8 cellular contexts compared by ENCODE assay signal in genomic region chr4:158193171-158193749, GRCh38. TPM values are rescaled to one million over a fixed set of nuclear protein-coding genes. Genes with fewer than 3 reads are reported as not detected.
A peak's percentile ranks its signal among the peaks of the same experiment; 100 is the strongest.
DNase-seq lines count a peak whose midpoint lies in the region; ATAC-seq and TF ChIP-seq lines count a peak whose summit lies in the region.

No MANE protein-coding gene starts in this region.

- H3K36me3 Mint-ChIP-seq in CD8-positive, alpha-beta T cell: no peaks in the 10 kb centered on the region

- H3K9ac ChIP-seq in liver (ENCODE audit: low read depth in 1 of 2, low read length in 2 of 2): no peak overlapping the region

- CTCF ChIA-PET in CD8-positive, alpha-beta T cell (lab: Charles Lee): no interaction called here

- no peak for ATAC-seq in CD8-positive, alpha-beta T cell
- ATAC-seq in GM19438 (IDR thresholded peaks at IDR 0.05; ENCODE audit: low read depth, unreplicated experiment): peak; percentile 71
- no peak for ATAC-seq in GM19023 (IDR thresholded peaks at IDR 0.05; ENCODE audit: unreplicated experiment)

- H3K4me3 Mint-ChIP-seq in CD8-positive, alpha-beta T cell: no peak overlapping the region

- intact Hi-C loops in CD8-positive, alpha-beta T cell (cut with DNase I, micrococcal nuclease): no loop called here
- intact Hi-C loops in breast epithelium (cut with DNase I; ENCODE audit: low total_unique reads): no loop called here

- H3K27ac Mint-ChIP-seq in CD8-positive, alpha-beta T cell: no peak overlapping the region

- H3K4me3 ChIP-seq in CD8-positive, alpha-beta T cell (ENCODE audit: low read depth, low read length): no peak overlapping the region
- no peak overlapping the region for H3K4me3 ChIP-seq in breast epithelium
- H3K4me3 ChIP-seq in liver (ENCODE audit: low read depth in 1 of 3, low read length in 3 of 3): no peak overlapping the region
- no peak overlapping the region for H3K4me3 ChIP-seq in effector memory CD4-positive, alpha-beta T cell (ENCODE audit: insufficient read depth, low read depth, low read length, poor library complexity, severe bottlenecking)

- no peaks in the 10 kb centered on the region for H3K36me3 ChIP-seq in CD8-positive, alpha-beta T cell (ENCODE audit: insufficient read depth, low read length)
- H3K36me3 ChIP-seq in breast epithelium (no peaks in the 10 kb centered on the region), liver (ENCODE audit: control insufficient read depth in 4 of 4, insufficient read depth in 3 of 4, low read depth in 1 of 4, low read length in 3 of 4) (peaks cover 0 to 2% (median 0%) of the 10 kb centered on the region in 4 donors)
- H3K36me3 ChIP-seq in effector memory CD4-positive, alpha-beta T cell (ENCODE audit: control insufficient read depth, insufficient read depth, low read length): no peaks in the 10 kb centered on the region

- peak; percentile 22 for TF ChIP-seq CTCF in CD8-positive, alpha-beta T cell (IDR thresholded peaks at IDR 0.05)
- TF ChIP-seq CTCF in breast epithelium (IDR thresholded peaks at IDR 0.05) (peak in 2 of 3 donors; percentile 48), liver (IDR thresholded peaks at IDR 0.05; ENCODE audit: low read depth, low read length, missing input control) (peak; percentile 55)

- TF ChIP-seq RAD21 in liver (IDR thresholded peaks at IDR 0.05): peak; percentile 67 to 79

- DNase-seq in CD8-positive, alpha-beta T cell: no peak
- DNase-seq in NAMALWA (ENCODE audit: low spot score) (peak; percentile 73), breast epithelium (ENCODE audit: low spot score in 2 of 2) (no peak)
- no peak for DNase-seq in effector memory CD4-positive, alpha-beta T cell
- DNase-seq in activated naive CD4-positive, alpha-beta T cell (lab: John Stamatoyannopoulos, UW): no peak

- H3K9me3 Mint-ChIP-seq in CD8-positive, alpha-beta T cell: no peaks in the 10 kb centered on the region

- no peaks in the 10 kb centered on the region for H3K27me3 ChIP-seq in CD8-positive, alpha-beta T cell (ENCODE audit: insufficient read depth, low read length)
- H3K27me3 ChIP-seq in breast epithelium: no peaks in the 10 kb centered on the region
- no peaks in the 10 kb centered on the region for H3K27me3 ChIP-seq in liver (ENCODE audit: control insufficient read depth in 4 of 4, insufficient read depth in 4 of 4, low read length in 3 of 4)
- no peaks in the 10 kb centered on the region for H3K27me3 ChIP-seq in effector memory CD4-positive, alpha-beta T cell (replicated peaks; ENCODE audit: control insufficient read depth, insufficient read depth, low read length, poor library complexity, severe bottlenecking)

- H3K27ac ChIP-seq in CD8-positive, alpha-beta T cell (ENCODE audit: low read depth, low read length): no peak overlapping the region
- peak overlapping the region; percentile 41 to 80 for H3K27ac ChIP-seq in breast epithelium
- no peak overlapping the region for H3K27ac ChIP-seq in liver (ENCODE audit: low read depth in 1 of 2, low read length in 2 of 2)
- no peak overlapping the region for H3K27ac ChIP-seq in effector memory CD4-positive, alpha-beta T cell (ENCODE audit: insufficient read depth, low read length, poor library complexity, severe bottlenecking)

- H3K27me3 Mint-ChIP-seq in CD8-positive, alpha-beta T cell (ENCODE audit: low read depth): peaks cover 3% of the 10 kb centered on the region

- POLR2A ChIA-PET in CD8-positive, alpha-beta T cell (lab: Charles Lee): no interaction called here

- TF ChIP-seq POLR2A in breast epithelium (IDR thresholded peaks at IDR 0.05): no peak

- no peaks in the 10 kb centered on the region for H3K4me1 ChIP-seq in CD8-positive, alpha-beta T cell (ENCODE audit: insufficient read depth, low read length)
- H3K4me1 ChIP-seq in breast epithelium (no peaks in the 10 kb centered on the region), liver (ENCODE audit: control insufficient read depth in 4 of 4, insufficient read depth in 4 of 4, low read length in 3 of 4) (no peaks in the 10 kb centered on the region)
- H3K4me1 ChIP-seq in effector memory CD4-positive, alpha-beta T cell (ENCODE audit: control insufficient read depth, insufficient read depth, low read length, poor library complexity, severe bottlenecking): no peaks in the 10 kb centered on the region

- no peaks in the 10 kb centered on the region for H3K9me3 ChIP-seq in CD8-positive, alpha-beta T cell (ENCODE audit: low read length)
- H3K9me3 ChIP-seq in breast epithelium: no peaks in the 10 kb centered on the region
- no peaks in the 10 kb centered on the region for H3K9me3 ChIP-seq in liver (ENCODE audit: control insufficient read depth in 4 of 4, low read length in 3 of 4)
- no peaks in the 10 kb centered on the region for H3K9me3 ChIP-seq in effector memory CD4-positive, alpha-beta T cell (ENCODE audit: control insufficient read depth, low read length)

- WGBS in liver: 33% methylated on average over 3 of the region's 3 CpGs

- no peaks in the 10 kb centered on the region for H3K4me1 Mint-ChIP-seq in CD8-positive, alpha-beta T cell (ENCODE audit: low read depth)

TF ChIP-seq in liver, 16 proteins besides CTCF, POLR2A, EP300 and RAD21:
- TF ChIP-seq RXRA (IDR thresholded peaks at IDR 0.05) (no peak), NR2F2 (IDR thresholded peaks at IDR 0.05) (no peak), TAF1 (conservative IDR thresholded peaks at IDR 0.05) (no peak), JUND (IDR thresholded peaks at IDR 0.05) (no peak), FOXA2 (IDR thresholded peaks at IDR 0.05) (no peak)

RNA-seq across cellular contexts. Expression of gene TMEM144, which starts 17.0 kb away (rescaled TPM):
- not detected for total RNA-seq in CD8-positive, alpha-beta T cell
- 10 to 100 TPM; 14.7 to 50.1 (median 44.2) TPM for total RNA-seq in breast epithelium
- total RNA-seq in liver: 1 to 10 TPM; 2.6 to 2.8 TPM
- polyA plus RNA-seq in liver: under 1 TPM; 0.56 to 0.58 TPM

RNA-seq across cellular contexts. Expression of gene GASK1B, which starts 20.4 kb away (rescaled TPM):
- not detected for total RNA-seq in CD8-positive, alpha-beta T cell
- total RNA-seq in breast epithelium (10 to 100 TPM; 69.3 to 71.1 (median 70.4) TPM), liver (1 to 10 TPM; 6.4 to 8.2 TPM)
- 1 to 10 TPM; 1.3 to 2.5 TPM for polyA plus RNA-seq in liver

Comparison
In these comparisons a context has a peak if more than half of its experiments do, and no peak if none do; other contexts are left out.
1. H3K27ac ChIP-seq: peak in breast epithelium (2 of 2); none in CD8-positive, alpha-beta T cell (single experiment), liver (0 of 2) and effector memory CD4-positive, alpha-beta T cell (single experiment).
2. RNA of gene TMEM144, which starts 17.0 kb away (total RNA-seq): 14.7 to 50.1 TPM in breast epithelium; 2.6 to 2.8 TPM in liver and not detected in CD8-positive, alpha-beta T cell; every median in the first group is over 4 times any median in the second.
3. RNA of gene GASK1B, which starts 20.4 kb away (total RNA-seq): 69.3 to 71.1 TPM in breast epithelium; 6.4 to 8.2 TPM in liver and not detected in CD8-positive, alpha-beta T cell; every median in the first group is over 4 times any median in the second.
4. Peak in every context shown above with its lines, with median percentiles within 50 percentile points of each other: CTCF ChIP-seq.